ENCODE assay signal across 19 cellular contexts in genomic region chr3:132464066-132464465, GRCh38. TPM values are rescaled to one million over a fixed set of nuclear protein-coding genes. Genes with fewer than 3 reads are reported as not detected.
DNase-seq lines count a peak whose midpoint lies in the region; ATAC-seq and TF ChIP-seq lines count a peak whose summit lies in the region.
"Had no signal": no experiment of that assay in that cellular context is flagged by ENCODE, and none has a peak within 500 bp of the region (broad histone marks: within the 10 kb centered on the region; RNA-seq: fewer than 3 reads in every experiment).

No MANE protein-coding gene starts in this region.

- DNase-seq in H4 (ENCODE audit: low spot score) (peak; percentile 16), adipocyte (ENCODE audit: low read depth) (peak; percentile 40), fibroblast of the aortic adventitia (ENCODE audit: low read depth) (peak; percentile 62), endothelial cell (ENCODE audit: low spot score) (no peak), DMS114 treated with DMSO at 0.1 percent for 48 hours (lab: John Stamatoyannopoulos, UW; ENCODE audit: unreplicated experiment) (no peak), T1000 (lab: John Stamatoyannopoulos, UW) (no peak)
- DNase-seq: activated naive CD4-positive, alpha-beta T cell treated with Interleukin-2 at 50 U/mL for 16 hours; body of pancreas; CD8-positive, alpha-beta T cell; KG1; left colon; mucosa of descending colon; NCI-H1105 treated with DMSO at 0.1 percent for 48 hours; Right ventricle myocardium superior had no signal

- no peaks in the 10 kb centered on the region for H3K27me3 Mint-ChIP-seq in endothelial cell (ENCODE audit: unreplicated experiment)

- H3K36me3 ChIP-seq in adipocyte (ENCODE audit: control insufficient read depth, insufficient read depth, low read length, severe bottlenecking): peaks cover 92% of the 10 kb centered on the region

- H3K9me3 ChIP-seq in adipocyte (ENCODE audit: control insufficient read depth, low read length): no peaks in the 10 kb centered on the region
- H3K9me3 ChIP-seq: body of pancreas, mucosa of descending colon, tibial nerve had no signal

- H3K4me1 ChIP-seq in adipocyte (ENCODE audit: control insufficient read depth, insufficient read depth, low read length): peaks cover 3% of the 10 kb centered on the region
- H3K4me1 ChIP-seq: body of pancreas, parathyroid adenoma, tibial nerve had no signal

- TF ChIP-seq CTCF in fibroblast of the aortic adventitia (IDR thresholded peaks at IDR 0.05; ENCODE audit: insufficient read depth, low read length): no peak
- no peak for TF ChIP-seq CTCF in endothelial cell (IDR thresholded peaks at IDR 0.05; ENCODE audit: unreplicated experiment)

- peaks cover 29% of the 10 kb centered on the region for H3K36me3 Mint-ChIP-seq in endothelial cell (ENCODE audit: low read depth, unreplicated experiment)

- H3K4me3 Mint-ChIP-seq in endothelial cell (ENCODE audit: unreplicated experiment): no peak overlapping the region
- H3K4me3 Mint-ChIP-seq: CD8-positive, alpha-beta T cell had no signal

- no peak for ATAC-seq in HG02678 (IDR thresholded peaks at IDR 0.05; ENCODE audit: unreplicated experiment)
- ATAC-seq: activated CD4-positive, CD25-positive, alpha-beta regulatory T cell treated with anti-CD3 and anti-CD28 coated beads, Interleukin-2, amount 50 U/mL, for 24 hours; body of pancreas; CD8-positive, alpha-beta T cell; GM12878; left colon; mucosa of descending colon had no signal

- no peaks in the 10 kb centered on the region for H3K4me1 Mint-ChIP-seq in endothelial cell (ENCODE audit: unreplicated experiment)

- H3K9ac ChIP-seq in adipocyte (ENCODE audit: low read length): no peak overlapping the region
- H3K9ac ChIP-seq: parathyroid adenoma had no signal

- no peaks in the 10 kb centered on the region for H3K9me3 Mint-ChIP-seq in endothelial cell (ENCODE audit: unreplicated experiment)
- H3K9me3 Mint-ChIP-seq: CD8-positive, alpha-beta T cell had no signal

- H3K27me3 ChIP-seq in adipocyte (replicated peaks; ENCODE audit: control insufficient read depth, insufficient read depth, low read length): no peaks in the 10 kb centered on the region
- H3K27me3 ChIP-seq: body of pancreas, tibial nerve had no signal

- no peak overlapping the region for H3K4me3 ChIP-seq in adipocyte (ENCODE audit: low read length)
- no peak overlapping the region for H3K4me3 ChIP-seq in fibroblast of the aortic adventitia (ENCODE audit: low read depth, low read length)
- H3K4me3 ChIP-seq: body of pancreas, GM12878, mucosa of descending colon, tibial nerve had no signal

- H3K27ac Mint-ChIP-seq in endothelial cell (ENCODE audit: unreplicated experiment): no peak overlapping the region
- H3K27ac Mint-ChIP-seq: CD8-positive, alpha-beta T cell had no signal

RNA-seq across cellular contexts. Expression of gene DNAJC13, which starts 46.8 kb away (rescaled TPM):
- total RNA-seq in H4 (2014; rRNA removed; shearing (Covaris generic)): 31.8 and 34.8 TPM in 2 replicates
- total RNA-seq in fibroblast of the aortic adventitia (ENCODE audit: low replicate concordance) (125 and 157 TPM in 2 replicates), endothelial cell (ENCODE audit: unreplicated experiment) (50.4 TPM)

Comparison
In these comparisons a context has a peak if more than half of its experiments do, and no peak if none do; other contexts are left out.
1. DNase-seq: peak in H4 (single experiment), adipocyte (single experiment) and fibroblast of the aortic adventitia (single experiment); none in endothelial cell (single experiment), DMS114 treated with DMSO at 0.1 percent for 48 hours (single experiment) and T1000 (single experiment).